Comparison of ENCODE assay signal across 31 cellular contexts in the genomic region with DNA sequence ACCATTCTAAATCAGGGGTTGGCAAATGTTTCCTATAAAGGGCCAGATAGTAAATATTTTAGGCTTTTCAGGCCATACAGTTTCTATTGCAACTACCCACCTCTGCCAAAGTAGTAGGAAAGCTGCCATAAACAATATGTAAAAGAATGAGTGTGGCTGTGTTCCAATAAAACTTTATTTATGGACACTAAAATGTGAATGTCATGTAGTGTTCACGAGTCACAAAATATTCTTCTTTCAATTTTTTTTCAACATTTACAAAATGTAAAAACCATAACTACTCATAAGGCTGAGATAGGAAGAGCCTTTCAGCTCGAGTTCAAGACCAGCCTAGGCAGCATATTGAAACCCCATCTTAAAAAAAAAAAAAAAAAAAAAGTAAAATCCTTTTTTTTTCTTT. TPM values are rescaled to one million over a fixed set of nuclear protein-coding genes. Genes with fewer than 3 reads are reported as not detected.
"Had no signal": no experiment of that assay in that cellular context is flagged by ENCODE, and none has a peak within 500 bp of the region (broad histone marks: within the 10 kb centered on the region; RNA-seq: fewer than 3 reads in every experiment).

No MANE protein-coding gene starts in this region.

- H2AFZ ChIP-seq: neural progenitor cell, parathyroid adenoma had no signal

- H3K79me2 ChIP-seq: parathyroid adenoma had no signal

- H3K4me3 Mint-ChIP-seq: natural killer cell; nephron; neural progenitor cell; stimulated activated memory B cell treated with anti-CD40 and anti-IgM and Interleukin-4, amounts not matched to agents 10 μg/mL and 1 μg/mL and 100 μg/mL, for 72 hours; stimulated activated naive CD8-positive, alpha-beta T cell treated with anti-CD3 and anti-CD28 coated beads, Interleukin-15, amount 100 ng/mL, for 72 hours; type B pancreatic cell had no signal

- H3K27ac Mint-ChIP-seq: natural killer cell; nephron; neural progenitor cell; progenitor cell of endocrine pancreas; stimulated activated memory B cell treated with anti-CD40 and anti-IgM and Interleukin-4, amounts not matched to agents 10 μg/mL and 1 μg/mL and 100 μg/mL, for 72 hours; stimulated activated naive CD8-positive, alpha-beta T cell treated with anti-CD3 and anti-CD28 coated beads, Interleukin-15, amount 100 ng/mL, for 72 hours; type B pancreatic cell had no signal

- H3K27me3 Mint-ChIP-seq: progenitor cell of endocrine pancreas; stimulated activated memory B cell treated with anti-CD40 and anti-IgM and Interleukin-4, amounts not matched to agents 10 μg/mL and 1 μg/mL and 100 μg/mL, for 72 hours; stimulated activated naive CD8-positive, alpha-beta T cell treated with anti-CD3 and anti-CD28 coated beads, Interleukin-15, amount 100 ng/mL, for 72 hours had no signal

- H3K9me3 Mint-ChIP-seq: natural killer cell; nephron; neural progenitor cell; stimulated activated memory B cell treated with anti-CD40 and anti-IgM and Interleukin-4, amounts not matched to agents 10 μg/mL and 1 μg/mL and 100 μg/mL, for 72 hours; stimulated activated naive CD8-positive, alpha-beta T cell treated with anti-CD3 and anti-CD28 coated beads, Interleukin-15, amount 100 ng/mL, for 72 hours; type B pancreatic cell had no signal

- H3K4me1 ChIP-seq: neural progenitor cell, parathyroid adenoma, psoas muscle, spleen, suprapubic skin, testis, tibial artery, transverse colon, upper lobe of right lung, uterus had no signal

- H3K9me3 ChIP-seq: ovary, psoas muscle, spleen, suprapubic skin, testis, tibial artery, transverse colon, upper lobe of right lung, uterus had no signal

- H3K9ac ChIP-seq: neural progenitor cell, parathyroid adenoma had no signal

- H3K4me1 Mint-ChIP-seq: natural killer cell; nephron; neural progenitor cell; stimulated activated memory B cell treated with anti-CD40 and anti-IgM and Interleukin-4, amounts not matched to agents 10 μg/mL and 1 μg/mL and 100 μg/mL, for 72 hours; stimulated activated naive CD8-positive, alpha-beta T cell treated with anti-CD3 and anti-CD28 coated beads, Interleukin-15, amount 100 ng/mL, for 72 hours had no signal

- H3K4me3 ChIP-seq: neural progenitor cell, ovary, psoas muscle, skin epidermis, smooth muscle cell, spleen, suprapubic skin, testis, tibial artery, transverse colon, upper lobe of right lung, uterus had no signal

- H3K27me3 ChIP-seq: neural progenitor cell, ovary, spleen, suprapubic skin, testis, tibial artery, transverse colon, upper lobe of right lung, uterus had no signal

- H3K36me3 Mint-ChIP-seq: natural killer cell; neural progenitor cell; stimulated activated memory B cell treated with anti-CD40 and anti-IgM and Interleukin-4, amounts not matched to agents 10 μg/mL and 1 μg/mL and 100 μg/mL, for 72 hours; type B pancreatic cell had no signal

- ATAC-seq: natural killer cell; psoas muscle; right cardiac atrium; sciatic nerve; stimulated activated memory B cell treated with anti-CD40 and anti-IgM and Interleukin-4, amounts not matched to agents 10 μg/mL and 1 μg/mL and 100 μg/mL, for 72 hours; stimulated activated naive CD8-positive, alpha-beta T cell treated with anti-CD3 and anti-CD28 coated beads, Interleukin-15, amount 100 ng/mL, for 72 hours; stimulated activated naive CD8-positive, alpha-beta T cell treated with anti-CD3 and anti-CD28 coated beads, Interleukin-15, Interleukin-2, amounts not matched to agents 100 U/mL and 50 U/mL, for 24 hours; upper lobe of right lung had no signal

- H3K4me2 ChIP-seq: neural progenitor cell, smooth muscle cell had no signal

- H3K27ac ChIP-seq: neural progenitor cell, ovary, parathyroid adenoma, psoas muscle, skin epidermis, spleen, suprapubic skin, testis, tibial artery, transverse colon, upper lobe of right lung, uterus had no signal

- DNase-seq: natural killer cell; occipital lobe; ovary; posterior cingulate gyrus; psoas muscle; right cardiac atrium; spleen; stimulated activated CD4-positive, alpha-beta T cell treated with anti-CD3 and anti-CD28 coated beads, Interleukin-12 subunit alpha, Interleukin-12 subunit beta, amount 100 ng/mL, for 4 hours; stimulated activated CD4-positive, alpha-beta T cell treated with anti-CD3 and anti-CD28 coated beads, Interleukin-1b, Interleukin-23, amount 100 ng/mL, for 48 hours; stimulated activated CD4-positive, alpha-beta T cell treated with anti-CD3 and anti-CD28 coated beads, Interleukin-4, amount 100 ng/mL, for 1 hour; stimulated activated CD4-positive, alpha-beta T cell treated with anti-CD3 and anti-CD28 coated beads, Interleukin-4, amount 100 ng/mL, for 4 hours; stimulated activated CD8-positive, alpha-beta memory T cell treated with anti-CD3 and anti-CD28 coated beads, Interleukin-4, amount 100 ng/mL, for 48 hours; stimulated activated naive CD4-positive, alpha-beta T cell; stimulated activated naive CD8-positive, alpha-beta T cell treated with anti-CD3 and anti-CD28 coated beads, Interleukin-15, amount 100 ng/mL, for 72 hours; stimulated activated naive CD8-positive, alpha-beta T cell treated with anti-CD3 and anti-CD28 coated beads, Interleukin-15, Interleukin-2, amounts not matched to agents 100 U/mL and 50 U/mL, for 24 hours; substantia nigra; testis; tibial artery; transverse colon; upper lobe of right lung; uterus had no signal

- H3K36me3 ChIP-seq: neural progenitor cell, ovary, spleen, suprapubic skin, tibial artery, transverse colon, upper lobe of right lung, uterus had no signal

RNA-seq across cellular contexts. Expression of a gene that starts 13.4 kb away (rescaled TPM):
- total RNA-seq: natural killer cell, psoas muscle, right cardiac atrium, smooth muscle cell had no signal
- polyA plus RNA-seq: psoas muscle, right cardiac atrium, smooth muscle cell, spleen had no signal
